In the genomic region with DNA sequence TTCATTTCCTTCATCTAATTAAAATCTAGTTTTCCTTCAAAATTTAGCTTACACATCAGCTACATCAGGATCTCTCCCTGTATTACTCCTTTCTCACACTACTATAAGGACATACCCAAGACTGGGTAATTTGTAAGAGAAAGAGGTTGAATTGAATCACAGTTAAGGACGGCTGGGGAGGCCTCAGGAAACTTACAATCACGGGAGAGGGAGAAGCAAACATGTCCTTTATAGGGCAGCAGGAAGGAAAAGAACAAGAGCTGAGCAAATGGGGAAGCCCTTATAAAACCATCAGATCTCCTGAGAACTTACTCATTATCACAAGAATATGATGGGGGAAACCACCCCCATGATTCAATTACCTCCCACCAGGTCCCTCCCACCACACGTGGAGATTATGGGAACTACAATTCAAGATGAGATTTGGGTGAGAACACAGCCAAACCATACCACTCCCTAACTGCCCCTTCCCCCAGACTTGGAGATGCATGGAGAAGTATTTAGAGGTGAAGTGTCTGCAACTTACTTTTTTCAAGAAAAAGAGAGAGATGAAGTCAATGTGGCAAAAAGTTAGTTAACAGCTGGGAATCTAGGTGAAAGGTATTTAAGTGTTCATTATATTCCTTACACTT, we compare ENCODE assay signal across 33 cellular contexts. TPM values are rescaled to one million over a fixed set of nuclear protein-coding genes. Genes with fewer than 3 reads are reported as not detected.
"Had no signal": no experiment of that assay in that cellular context is flagged by ENCODE, and none has a peak within 500 bp of the region (broad histone marks: within the 10 kb centered on the region; RNA-seq: fewer than 3 reads in every experiment).

No MANE protein-coding gene starts in this region.

- H2AFZ ChIP-seq: parathyroid adenoma had no signal

- H3K27ac ChIP-seq: ascending aorta, cardiac muscle cell, colonic mucosa, parathyroid adenoma, spleen, testis, transverse colon had no signal

- ATAC-seq: activated CD8-positive, alpha-beta memory T cell treated with anti-CD3 and anti-CD28 coated beads, Interleukin-2, amount 10 ng/mL, durations not matched to agents 7 days and 5 days; activated T-cell treated with anti-CD3 and anti-CD28 coated beads, Interleukin-2, amount 50 U/mL, for 72 hours; left colon; right cardiac atrium had no signal

- DNase-seq: activated CD4-positive, alpha-beta memory T cell treated with anti-CD3 and anti-CD28 coated beads for 36 hours; activated CD4-positive, alpha-beta T cell treated with anti-CD3 and anti-CD28 coated beads for 48 hours; activated CD4-positive, CD25-positive, alpha-beta regulatory T cell; activated CD8-positive, alpha-beta memory T cell treated with anti-CD3 and anti-CD28 coated beads, Interleukin-2, amount 10 ng/mL, durations not matched to agents 7 days and 5 days; activated effector memory CD4-positive, alpha-beta T cell treated with Interleukin-2 at 50 U/mL for 16 hours; activated naive CD4-positive, alpha-beta T cell treated with Interleukin-2 at 50 U/mL for 16 hours; activated naive CD8-positive, alpha-beta T cell treated with anti-CD3 and anti-CD28 coated beads, Interleukin-2, amount 10 ng/mL, durations not matched to agents 7 days and 5 days; activated T-cell treated with anti-CD3 and anti-CD28 coated beads for 4 hours; activated T-cell treated with anti-CD3 and anti-CD28 coated beads, Interleukin-2, amount 50 U/mL, for 72 hours; cerebellar nuclear complex; colonic mucosa; effector CD8-positive, alpha-beta T cell; immature natural killer cell; kidney; left colon; naive B cell; occipital lobe; right cardiac atrium; spleen; stimulated activated CD4-positive, alpha-beta T cell treated with anti-CD3 and anti-CD28 coated beads, Interleukin-2, amount 100 ng/mL, for 48 hours; stimulated activated naive CD4-positive, alpha-beta T cell treated with Interleukin-2 at 50 U/mL for 16 hours; T-helper 1 cell; testis; transverse colon had no signal

- H3K27ac Mint-ChIP-seq: activated CD4-positive, alpha-beta memory T cell treated with anti-CD3 and anti-CD28 coated beads for 36 hours; activated CD8-positive, alpha-beta memory T cell treated with anti-CD3 and anti-CD28 coated beads, Interleukin-2, amount 10 ng/mL, durations not matched to agents 7 days and 5 days; activated naive CD8-positive, alpha-beta T cell treated with anti-CD3 and anti-CD28 coated beads, Interleukin-2, amount 10 ng/mL, durations not matched to agents 7 days and 5 days; activated T-cell treated with anti-CD3 and anti-CD28 coated beads, Interleukin-2, amount 50 U/mL, for 72 hours; brain; immature natural killer cell; mesothelial cell of epicardium; T-helper 2 cell treated with Interferon-gamma antibody and Interleukin-4, amounts not matched to agents 5 μg/mL and 100 μg/mL, for 36 hours had no signal

- H3K4me3 ChIP-seq: ascending aorta, cardiac muscle cell, colonic mucosa, spleen, testis, transverse colon had no signal

- H3K36me3 ChIP-seq: ascending aorta, cardiac muscle cell, colonic mucosa, spleen, transverse colon had no signal

- H3K4me3 Mint-ChIP-seq: activated CD4-positive, alpha-beta memory T cell treated with anti-CD3 and anti-CD28 coated beads for 36 hours; activated CD8-positive, alpha-beta memory T cell treated with anti-CD3 and anti-CD28 coated beads, Interleukin-2, amount 10 ng/mL, durations not matched to agents 7 days and 5 days; activated naive CD8-positive, alpha-beta T cell treated with anti-CD3 and anti-CD28 coated beads, Interleukin-2, amount 10 ng/mL, durations not matched to agents 7 days and 5 days; activated T-cell treated with anti-CD3 and anti-CD28 coated beads, Interleukin-2, amount 50 U/mL, for 72 hours; brain; immature natural killer cell; mesothelial cell of epicardium; naive B cell; T-helper 2 cell treated with Interferon-gamma antibody and Interleukin-4, amounts not matched to agents 5 μg/mL and 100 μg/mL, for 36 hours had no signal

- H3K9ac ChIP-seq: parathyroid adenoma had no signal

- FAIRE-seq: endometrium, frontal cortex, kidney, urothelium cell line had no signal

- H3K4me1 ChIP-seq: ascending aorta, colonic mucosa, parathyroid adenoma, spleen, testis, transverse colon had no signal

- H3K9me3 ChIP-seq: ascending aorta, colonic mucosa, testis, transverse colon had no signal

- H3K9me3 Mint-ChIP-seq: activated CD4-positive, alpha-beta memory T cell treated with anti-CD3 and anti-CD28 coated beads for 36 hours; T-helper 2 cell treated with Interferon-gamma antibody and Interleukin-4, amounts not matched to agents 5 μg/mL and 100 μg/mL, for 36 hours had no signal

- H3K4me1 Mint-ChIP-seq: activated CD8-positive, alpha-beta memory T cell treated with anti-CD3 and anti-CD28 coated beads, Interleukin-2, amount 10 ng/mL, durations not matched to agents 7 days and 5 days; activated naive CD8-positive, alpha-beta T cell treated with anti-CD3 and anti-CD28 coated beads, Interleukin-2, amount 10 ng/mL, durations not matched to agents 7 days and 5 days; immature natural killer cell; naive B cell had no signal

- H3K36me3 Mint-ChIP-seq: activated CD4-positive, alpha-beta memory T cell treated with anti-CD3 and anti-CD28 coated beads for 36 hours; activated CD8-positive, alpha-beta memory T cell treated with anti-CD3 and anti-CD28 coated beads, Interleukin-2, amount 10 ng/mL, durations not matched to agents 7 days and 5 days; activated naive CD8-positive, alpha-beta T cell treated with anti-CD3 and anti-CD28 coated beads, Interleukin-2, amount 10 ng/mL, durations not matched to agents 7 days and 5 days; immature natural killer cell had no signal

- H3K27me3 Mint-ChIP-seq: brain had no signal

- H3K27me3 ChIP-seq: ascending aorta, cardiac muscle cell, colonic mucosa, testis, transverse colon had no signal

RNA-seq across cellular contexts. Expression of a gene that starts 21.3 kb away (rescaled TPM):
- total RNA-seq: activated CD4-positive, alpha-beta memory T cell treated with anti-CD3 and anti-CD28 coated beads for 36 hours; activated CD8-positive, alpha-beta memory T cell treated with anti-CD3 and anti-CD28 coated beads, Interleukin-2, amount 10 ng/mL, durations not matched to agents 7 days and 5 days; activated naive CD8-positive, alpha-beta T cell treated with anti-CD3 and anti-CD28 coated beads, Interleukin-2, amount 10 ng/mL, durations not matched to agents 7 days and 5 days had no signal
- polyA plus RNA-seq: immature natural killer cell had no signal
